8 cellular contexts compared by ENCODE assay signal in the genomic region with DNA sequence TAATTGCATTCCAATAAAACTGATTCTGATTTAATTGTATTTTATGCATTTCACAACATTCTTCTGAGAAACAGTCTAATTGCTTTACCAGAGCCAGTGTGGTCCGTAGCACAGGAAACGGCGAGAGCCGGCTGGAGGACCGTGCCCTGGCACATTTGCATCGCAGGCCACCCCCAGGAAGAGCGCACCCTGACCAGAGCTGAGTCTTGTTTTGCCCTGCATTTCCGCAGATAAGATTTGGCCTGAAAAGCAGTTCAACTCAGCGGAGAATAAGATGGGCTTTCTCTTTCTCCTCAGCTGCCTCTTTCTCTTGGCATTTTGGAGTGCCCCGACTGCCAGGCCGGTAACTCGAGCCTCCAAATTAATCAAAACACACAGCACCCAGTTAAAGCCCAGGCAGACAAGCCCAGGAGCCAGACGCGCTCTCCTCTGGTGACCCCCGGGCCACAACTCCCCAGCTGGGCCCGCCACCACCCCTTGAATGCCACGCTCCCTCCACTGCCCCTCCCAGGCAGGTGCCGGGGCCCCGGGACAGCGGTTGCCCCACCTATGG. TPM values are rescaled to one million over a fixed set of nuclear protein-coding genes. Genes with fewer than 3 reads are reported as not detected.
DNase-seq lines count a peak whose midpoint lies in the region; ATAC-seq and TF ChIP-seq lines count a peak whose summit lies in the region.

No MANE protein-coding gene starts in this region.

- TF ChIP-seq CTCF in PC-9 (conservative IDR thresholded peaks at IDR 0.05) (no peak), fibroblast of the aortic adventitia (IDR thresholded peaks at IDR 0.05; ENCODE audit: insufficient read depth, low read length) (no peak), parathyroid adenoma (IDR thresholded peaks at IDR 0.05) (no peak)

- H3K27me3 ChIP-seq in PC-9 (ENCODE audit: insufficient read depth, low read depth) = no peaks in the 10 kb centered on the region
- H3K27me3 ChIP-seq in parathyroid adenoma (ENCODE audit: control insufficient read depth, insufficient read depth, low read length) = no peaks in the 10 kb centered on the region

- H3K4me1 ChIP-seq in PC-9 (replicated peaks; ENCODE audit: insufficient read depth) (peaks cover 9% of the 10 kb centered on the region; the same call in 1 of the 2 replicates), parathyroid adenoma (no peaks in the 10 kb centered on the region)

- CTCF ChIA-PET in activated CD8-positive, alpha-beta memory T cell treated with anti-CD3 and anti-CD28 coated beads, Interleukin-2, amount 10 ng/mL, durations not matched to agents 7 days and 5 days (lab: Charles Lee) = no interaction called here
- CTCF ChIA-PET in PC-9 (lab: Charles Lee) = interaction anchor here (0.9 kb wide), 1 partner anchor 75 kb away, joined by 3 read pairs; no protein-coding TSS in a partner anchor

- H3K27me3 Mint-ChIP-seq in activated CD8-positive, alpha-beta memory T cell treated with anti-CD3 and anti-CD28 coated beads, Interleukin-2, amount 10 ng/mL, durations not matched to agents 7 days and 5 days = peaks cover 76% of the 10 kb centered on the region

- H3K4me2 ChIP-seq in PC-9 = peak overlapping the region; percentile 94
- H3K4me2 ChIP-seq in parathyroid adenoma (ENCODE audit: low read length) = peak overlapping the region; percentile 75

- no peak overlapping the region for H3K9ac ChIP-seq in parathyroid adenoma

- no peaks in the 10 kb centered on the region for H3K36me3 Mint-ChIP-seq in activated CD8-positive, alpha-beta memory T cell treated with anti-CD3 and anti-CD28 coated beads, Interleukin-2, amount 10 ng/mL, durations not matched to agents 7 days and 5 days

- H3K36me3 ChIP-seq in PC-9 (ENCODE audit: low read depth) (no peaks in the 10 kb centered on the region), parathyroid adenoma (ENCODE audit: control insufficient read depth, insufficient read depth, low read length) (no peaks in the 10 kb centered on the region)

- H3K9me3 ChIP-seq in PC-9 (ENCODE audit: insufficient read depth, low read depth) (no peaks in the 10 kb centered on the region), parathyroid adenoma (ENCODE audit: control insufficient read depth, low read length) (no peaks in the 10 kb centered on the region)

- peak overlapping the region; percentile 75 for H3K4me3 ChIP-seq in PC-9
- peak overlapping the region; percentile 69 for H3K4me3 ChIP-seq in fibroblast of the aortic adventitia (ENCODE audit: low read depth, low read length)
- H3K4me3 ChIP-seq in parathyroid adenoma (ENCODE audit: low read depth, low read length) = peak overlapping the region; percentile 38

- H2AFZ ChIP-seq in PC-9 (peak overlapping the region; percentile 90), parathyroid adenoma (peak overlapping the region; percentile 75)

- H3K79me2 ChIP-seq in PC-9 (ENCODE audit: low read depth) (no peaks in the 10 kb centered on the region), parathyroid adenoma (no peaks in the 10 kb centered on the region)

- no peaks in the 10 kb centered on the region for H4K20me1 ChIP-seq in PC-9 (ENCODE audit: insufficient read depth)

- H3K4me1 Mint-ChIP-seq in activated CD8-positive, alpha-beta memory T cell treated with anti-CD3 and anti-CD28 coated beads, Interleukin-2, amount 10 ng/mL, durations not matched to agents 7 days and 5 days = peaks cover 7% of the 10 kb centered on the region

- H3K4me3 Mint-ChIP-seq in activated CD8-positive, alpha-beta memory T cell treated with anti-CD3 and anti-CD28 coated beads, Interleukin-2, amount 10 ng/mL, durations not matched to agents 7 days and 5 days = peak overlapping the region; percentile 43

- intact Hi-C loops in PC-9 (cut with micrococcal nuclease; ENCODE audit: unreplicated experiment) = loop anchor here (2.0 to 5.0 kb wide), 2 partner anchors 49 to 75 kb away; no protein-coding TSS in a partner anchor

- H3K9me3 Mint-ChIP-seq in activated CD8-positive, alpha-beta memory T cell treated with anti-CD3 and anti-CD28 coated beads, Interleukin-2, amount 10 ng/mL, durations not matched to agents 7 days and 5 days (ENCODE audit: low read depth) = no peaks in the 10 kb centered on the region

- POLR2A ChIA-PET in PC-9 (lab: Charles Lee; ENCODE audit: unreplicated experiment) = no interaction called here

- no peak overlapping the region for H3K27ac Mint-ChIP-seq in activated CD8-positive, alpha-beta memory T cell treated with anti-CD3 and anti-CD28 coated beads, Interleukin-2, amount 10 ng/mL, durations not matched to agents 7 days and 5 days

- ATAC-seq in activated CD8-positive, alpha-beta memory T cell treated with anti-CD3 and anti-CD28 coated beads, Interleukin-2, amount 10 ng/mL, durations not matched to agents 7 days and 5 days = no peak
- peak; percentile 66 for ATAC-seq in HG02571 (IDR thresholded peaks at IDR 0.05; ENCODE audit: unreplicated experiment)

- H3F3A ChIP-seq in PC-9 (ENCODE audit: insufficient read depth, low read depth) = 0 out of 2 replicates have a peak, but pooled peaks cover 6% of the 10 kb centered on the region

- BruUV-seq in PC-9 (replicated peaks; lab: Mats Ljungman, UMichigan) = no TSS peak

- H3K27ac ChIP-seq in PC-9 (no peak overlapping the region), parathyroid adenoma (peak overlapping the region; percentile 37)

- H3K9me2 ChIP-seq in PC-9 (ENCODE audit: insufficient read depth) = no peaks in the 10 kb centered on the region

- DNase-seq in activated CD8-positive, alpha-beta memory T cell treated with anti-CD3 and anti-CD28 coated beads, Interleukin-2, amount 10 ng/mL, durations not matched to agents 7 days and 5 days = no peak
- no peak for DNase-seq in activated CD8-positive, alpha-beta memory T cell treated with anti-CD3 and anti-CD28 coated beads, Interleukin-2, amount 50 U/mL, for 4 hours
- no peak for DNase-seq in PC-9
- peak; percentile 17 for DNase-seq in fibroblast of the aortic adventitia (ENCODE audit: low read depth)
- DNase-seq in midbrain (lab: John Stamatoyannopoulos, UW) = no peak
- no peak for DNase-seq in NCI-H1694 treated with DMSO at 0.1 percent for 48 hours (lab: John Stamatoyannopoulos, UW)

RNA-seq across cellular contexts. Expression of a gene that starts 0.5 kb away (rescaled TPM):
- total RNA-seq in activated CD8-positive, alpha-beta memory T cell treated with anti-CD3 and anti-CD28 coated beads, Interleukin-2, amount 10 ng/mL, durations not matched to agents 7 days and 5 days = not detected
- total RNA-seq in PC-9 (2021) (5.6 and 6.0 TPM in 2 replicates), fibroblast of the aortic adventitia (ENCODE audit: low replicate concordance) (1.1 and 2.6 TPM in 2 replicates)

RNA-seq across cellular contexts. Expression of a gene that starts 0.9 kb away (rescaled TPM):
- not detected for total RNA-seq in activated CD8-positive, alpha-beta memory T cell treated with anti-CD3 and anti-CD28 coated beads, Interleukin-2, amount 10 ng/mL, durations not matched to agents 7 days and 5 days
- 2.2 and 3.5 TPM in 2 replicates for total RNA-seq in PC-9 (2021)
- total RNA-seq in fibroblast of the aortic adventitia (ENCODE audit: low replicate concordance) = 0.08 and 1.3 TPM in 2 replicates
